ENCODE assay signal across 9 cellular contexts in the genomic region with DNA sequence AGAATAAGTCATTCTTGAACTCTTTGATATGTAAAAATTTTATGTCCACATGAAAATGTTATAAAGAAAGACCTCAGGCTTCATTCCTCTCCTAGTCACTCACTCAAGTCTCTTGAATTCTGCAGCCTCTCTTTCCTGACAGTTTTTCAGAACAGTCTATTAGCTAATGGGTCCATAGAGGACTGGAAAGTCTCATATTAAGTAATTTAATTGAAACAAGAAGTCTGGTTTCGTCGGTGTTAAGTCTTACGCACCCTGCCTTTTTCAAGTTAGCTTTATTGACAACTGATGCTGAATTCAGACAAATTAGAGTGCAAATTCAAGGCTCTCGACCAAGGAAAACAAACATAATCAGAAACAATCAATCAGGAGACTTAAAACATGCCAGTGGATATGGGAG.
"Had no signal": no experiment of that assay in that cellular context is flagged by ENCODE, and none has a peak within 500 bp of the region (broad histone marks: within the 10 kb centered on the region; RNA-seq: fewer than 3 reads in every experiment).

No MANE protein-coding gene starts in this region.

- H3K36me3 ChIP-seq: HAP-1 had no signal

- ATAC-seq: GM23338, HCT116 had no signal

- H3K4me1 ChIP-seq: HAP-1 had no signal

- H3K4me3 ChIP-seq: GM23248, GM23338, HAP-1 had no signal

- DNase-seq: GM23248, GOT3, H7, H9, HCEC 1CT, HFFc6 had no signal

- H3K9me3 ChIP-seq: HAP-1 had no signal

- H2AFZ ChIP-seq: GM23248, GM23338 had no signal

- H3K9ac ChIP-seq: GM23248 had no signal

- H3K4me2 ChIP-seq: GM23338 had no signal

- H3K27ac ChIP-seq: GM23248 had no signal
